ENCODE assay signal across 21 cellular contexts in the genomic region with DNA sequence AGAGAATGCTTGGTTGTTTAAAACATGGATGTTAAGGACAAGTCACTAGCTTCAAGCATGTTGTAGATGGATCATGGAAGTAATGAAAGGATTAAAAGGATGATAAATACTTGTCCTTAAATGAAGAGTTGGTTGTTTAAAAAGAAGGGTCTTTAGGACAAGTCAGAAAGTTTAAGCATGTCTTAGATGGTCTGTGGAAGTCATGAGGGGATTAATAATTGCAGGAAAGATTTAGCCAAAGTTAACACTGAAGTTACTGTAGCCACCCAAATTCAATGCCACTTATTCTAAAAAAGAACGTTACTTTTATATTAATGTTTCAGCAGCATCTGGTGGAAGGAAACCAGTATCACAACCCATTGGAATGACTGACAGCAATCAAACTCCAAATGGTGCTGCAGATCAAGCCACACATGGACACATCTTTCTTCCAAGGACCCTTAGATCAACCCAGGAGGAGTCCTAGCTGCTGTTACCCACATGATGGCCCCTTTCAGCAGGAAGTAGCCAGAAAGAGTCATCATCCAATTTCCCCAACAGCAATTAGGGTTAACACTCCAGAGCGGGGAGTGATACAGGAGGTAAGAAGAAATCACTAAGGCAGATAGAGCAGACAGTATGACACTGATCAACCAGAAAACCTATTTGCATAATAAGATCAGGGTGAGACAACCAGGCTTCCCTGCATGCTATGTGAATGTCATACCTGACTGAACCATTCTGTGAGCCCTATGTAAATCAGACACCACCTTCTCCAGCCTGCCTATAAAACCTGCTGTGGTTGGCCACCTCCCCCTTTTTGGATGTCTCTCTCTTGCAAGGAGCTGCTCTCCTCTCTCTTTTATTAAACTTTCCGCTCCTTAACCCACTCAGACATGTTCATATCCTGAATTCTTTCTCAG.
DNase-seq lines count a peak whose midpoint lies in the region; ATAC-seq, FAIRE-seq and TF ChIP-seq lines count a peak whose summit lies in the region.
"Had no signal": no experiment of that assay in that cellular context is flagged by ENCODE, and none has a peak within 500 bp of the region (broad histone marks: within the 10 kb centered on the region; RNA-seq: fewer than 3 reads in every experiment).

No MANE protein-coding gene starts in this region.

- no peak for TF ChIP-seq RAD21 in K562 (CRISPR knock-in tag; conservative IDR thresholded peaks at IDR 0.05 in 1 of 2, IDR thresholded peaks at IDR 0.05 in 1 of 2)

- no peak for TF ChIP-seq EP300 in K562 (IDR thresholded peaks at IDR 0.05; ENCODE audit: low read length)

- no peak overlapping the region for H3K4me2 ChIP-seq in K562 (ENCODE audit: insufficient read depth, low read length)

- H3K9me3 ChIP-seq in K562 (replicated peaks; ENCODE audit: control insufficient read depth, insufficient read depth, low read depth, low read length) (peaks cover 7% of the 10 kb centered on the region), mucosa of descending colon (peaks cover 15% of the 10 kb centered on the region), thyroid gland (no peaks in the 10 kb centered on the region)
- H3K9me3 ChIP-seq: BE2C had no signal

- H3K4me3 ChIP-seq in K562 (no peak overlapping the region), mucosa of descending colon (no peak overlapping the region), thyroid gland (replicated peaks in 1 of 3) (no peak overlapping the region)

- POLR2A ChIA-PET in K562 (lab: Yijun Ruan, JAX), result interaction anchor here (0.6 to 2.6 kb wide), 3 partner anchors 11 to 132 kb away, joined by 5 to 9 read pairs (median 5); no protein-coding TSS in a partner anchor

- no peak overlapping the region for H3K9ac ChIP-seq in K562 (ENCODE audit: insufficient read depth in 1 of 2, low read depth in 2 of 2, low read length in 2 of 2)

- no peaks in the 10 kb centered on the region for H3K4me1 ChIP-seq in K562 (replicated peaks in 1 of 2; ENCODE audit: control insufficient read depth in 2 of 2, insufficient read depth in 2 of 2, low read length in 2 of 2)
- H3K4me1 ChIP-seq in mucosa of descending colon (ENCODE audit: low read depth), result no peaks in the 10 kb centered on the region
- H3K4me1 ChIP-seq in thyroid gland, result no peaks in the 10 kb centered on the region
- H3K4me1 ChIP-seq: BE2C had no signal

- H3K27me3 ChIP-seq in K562 (ENCODE audit: control insufficient read depth in 2 of 2, insufficient read depth in 2 of 2, low read length in 2 of 2) (peaks cover 7 to 11% of the 10 kb centered on the region in 2 experiments; a peak in 3 of 5 replicates), thyroid gland (no peaks in the 10 kb centered on the region)
- H3K27me3 ChIP-seq: BE2C had no signal

- ATAC-seq in K562 (peak; percentile 19), mucosa of descending colon (peak; percentile 36), HG02571 (IDR thresholded peaks at IDR 0.05; ENCODE audit: unreplicated experiment) (no peak)
- ATAC-seq: HCT116, Right ventricle myocardium inferior had no signal

- under 1% methylated on average over 3 of the region's 3 CpGs for WGBS in K562 (ENCODE audit: insufficient coverage, low coverage, missing lambda C conversion rate)
- WGBS in thyroid gland, 2 donors, result 83 to 92% methylated on average over 3 of the region's 3 CpGs

- in situ Hi-C loops in K562 (cut with MboI), result no loop called here

- H3K36me3 ChIP-seq in K562 (ENCODE audit: control insufficient read depth, insufficient read depth, low read length), result no peaks in the 10 kb centered on the region
- H3K36me3 ChIP-seq in mucosa of descending colon (ENCODE audit: low read depth), result no peaks in the 10 kb centered on the region
- no peaks in the 10 kb centered on the region for H3K36me3 ChIP-seq in thyroid gland
- H3K36me3 ChIP-seq: BE2C had no signal

- FAIRE-seq in GM12892 (lab: Jason Lieb, UNC) (peak; percentile 71), K562 (lab: Jason Lieb, UNC) (no peak)
- FAIRE-seq: A204.1, D721Med, GM12891 had no signal

- no peak overlapping the region for H2AFZ ChIP-seq in K562 (ENCODE audit: low read depth, low read length)

- no peak for TF ChIP-seq POLR2A in GM12892 (IDR thresholded peaks at IDR 0.05; ENCODE audit: low read depth, low read length)
- no peak for TF ChIP-seq POLR2A in K562 (conservative IDR thresholded peaks at IDR 0.05)
- TF ChIP-seq POLR2A in thyroid gland (IDR thresholded peaks at IDR 0.05), result no peak

- no peak overlapping the region for H3K27ac ChIP-seq in K562 (ENCODE audit: extremely low read depth, low read depth, low read length)
- no peak overlapping the region for H3K27ac ChIP-seq in thyroid gland

- intact Hi-C loops in K562 (cut with micrococcal nuclease), result no loop called here
- intact Hi-C loops in mucosa of descending colon (cut with DNase I, micrococcal nuclease), result no loop called here
- intact Hi-C loops in thyroid gland (cut with DNase I), result no loop called here

- TF ChIP-seq CTCF in K562 (IDR thresholded peaks at IDR 0.05 in 2 of 3, conservative IDR thresholded peaks at IDR 0.05 in 1 of 3; ENCODE audit: insufficient read depth in 2 of 3, low read depth in 1 of 3, low read length in 3 of 3) (no peak), mucosa of descending colon (IDR thresholded peaks at IDR 0.05) (no peak), thyroid gland (IDR thresholded peaks at IDR 0.05) (no peak)

- CTCF ChIA-PET in K562 (lab: Yijun Ruan, JAX; ENCODE audit: low intra/inter-chr PET ratio), result no interaction called here

- H4K20me1 ChIP-seq in K562 (replicated peaks; ENCODE audit: control insufficient read depth, insufficient read depth, low read length), result no peaks in the 10 kb centered on the region

- H3K79me2 ChIP-seq in K562 (ENCODE audit: control insufficient read depth, insufficient read depth, low read length), result no peaks in the 10 kb centered on the region

- no TSS peak for BruUV-seq in K562 (replicated peaks; lab: Mats Ljungman, UMichigan)

- H3K9me1 ChIP-seq in K562 (ENCODE audit: control insufficient read depth, insufficient read depth, low read length), result no peaks in the 10 kb centered on the region

- DNase-seq in GM12892 (ENCODE audit: insufficient read length), result no peak
- DNase-seq in NCI-H526 (lab: John Stamatoyannopoulos, UW), result peak; percentile 47 to 57
- DNase-seq in K562 (ENCODE audit: extremely low read depth in 1 of 4, low spot score in 3 of 4), result no peak
- DNase-seq in mucosa of descending colon, result no peak
- DNase-seq in thyroid gland, result no peak
- DNase-seq in SIG-M5 (lab: John Stamatoyannopoulos, UW), result no peak
- DNase-seq in cortex of kidney (lab: John Stamatoyannopoulos, UW), result no peak
- DNase-seq: BE2C, Kasumi-1, NCI-H1417, NCI-H1694 treated with DMSO at 0.1 percent for 48 hours, NCI-H2107, NCI-H510A, NCI-H774, OCI-M1 had no signal

TF ChIP-seq in K562, 482 proteins besides CTCF, POLR2A, EP300 and RAD21 (continues in another document):
- TF ChIP-seq, protein P1, sequence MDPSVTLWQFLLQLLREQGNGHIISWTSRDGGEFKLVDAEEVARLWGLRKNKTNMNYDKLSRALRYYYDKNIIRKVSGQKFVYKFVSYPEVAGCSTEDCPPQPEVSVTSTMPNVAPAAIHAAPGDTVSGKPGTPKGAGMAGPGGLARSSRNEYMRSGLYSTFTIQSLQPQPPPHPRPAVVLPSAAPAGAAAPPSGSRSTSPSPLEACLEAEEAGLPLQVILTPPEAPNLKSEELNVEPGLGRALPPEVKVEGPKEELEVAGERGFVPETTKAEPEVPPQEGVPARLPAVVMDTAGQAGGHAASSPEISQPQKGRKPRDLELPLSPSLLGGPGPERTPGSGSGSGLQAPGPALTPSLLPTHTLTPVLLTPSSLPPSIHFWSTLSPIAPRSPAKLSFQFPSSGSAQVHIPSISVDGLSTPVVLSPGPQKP (CRISPR knock-in tag; IDR thresholded peaks at IDR 0.05), result no peak
- TF ChIP-seq CUX1 (CRISPR knock-in tag; IDR thresholded peaks at IDR 0.05) (no peak), SMAD3 (CRISPR knock-in tag; conservative IDR thresholded peaks at IDR 0.05) (no peak)

Comparison
In these comparisons a context has a peak if more than half of its experiments do, and no peak if none do; other contexts are left out.
1. DNase-seq: peak in NCI-H526 (2 of 2); none in GM12892 (single experiment), K562 (0 of 4), mucosa of descending colon (0 of 3), thyroid gland (0 of 2), SIG-M5 (single experiment) and cortex of kidney (single experiment).